1 cellular context compared by ENCODE assay signal in the genomic region with DNA sequence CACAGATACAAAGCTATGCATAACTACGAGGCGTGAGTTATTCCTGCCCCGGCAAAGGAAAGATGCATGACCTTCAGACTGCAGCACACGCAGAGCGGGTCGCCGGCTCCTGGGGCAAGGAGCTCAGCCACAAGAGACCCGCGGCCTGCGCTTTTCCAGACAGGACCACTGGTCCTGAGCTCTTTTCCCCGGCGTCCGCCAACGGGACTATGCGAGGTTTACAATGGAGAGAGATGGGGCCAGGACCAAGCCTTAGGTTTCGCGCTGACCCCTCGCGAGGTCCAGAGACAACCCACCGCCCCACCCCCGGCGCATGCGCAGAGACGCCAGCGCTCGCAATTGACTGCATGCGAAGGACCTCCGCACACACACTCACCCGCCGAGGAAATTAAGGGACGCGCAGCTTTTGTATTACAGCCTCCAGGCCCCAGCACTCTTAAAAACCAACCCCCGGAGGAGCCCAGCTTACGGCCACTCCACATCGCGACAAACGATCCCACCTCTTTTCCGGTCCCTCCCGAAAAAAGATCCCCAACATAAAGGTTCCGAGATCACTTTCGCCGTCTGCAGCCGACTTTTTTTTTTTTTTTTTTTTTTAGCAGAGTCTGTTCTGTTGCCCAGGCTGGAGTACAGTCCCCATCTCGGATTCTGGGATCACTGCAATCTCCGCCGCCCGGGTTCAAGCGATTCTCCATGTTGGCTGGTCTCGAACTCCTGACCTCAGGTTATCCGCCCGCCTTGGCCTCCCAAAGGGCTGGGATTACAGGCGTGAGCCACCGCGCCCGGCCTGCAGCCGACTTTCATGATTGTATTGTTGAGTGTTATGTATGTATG.
TF ChIP-seq lines count a peak whose summit lies in the region.

A gene with protein sequence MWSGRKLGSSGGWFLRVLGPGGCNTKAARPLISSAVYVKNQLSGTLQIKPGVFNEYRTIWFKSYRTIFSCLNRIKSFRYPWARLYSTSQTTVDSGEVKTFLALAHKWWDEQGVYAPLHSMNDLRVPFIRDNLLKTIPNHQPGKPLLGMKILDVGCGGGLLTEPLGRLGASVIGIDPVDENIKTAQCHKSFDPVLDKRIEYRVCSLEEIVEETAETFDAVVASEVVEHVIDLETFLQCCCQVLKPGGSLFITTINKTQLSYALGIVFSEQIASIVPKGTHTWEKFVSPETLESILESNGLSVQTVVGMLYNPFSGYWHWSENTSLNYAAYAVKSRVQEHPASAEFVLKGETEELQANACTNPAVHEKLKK (minus strand): TSS at position 498 of the 834 bp plus-strand sequence. CDS start 16 bp downstream, at position 482.

TF ChIP-seq in K562, 482 proteins besides CTCF, POLR2A, EP300 and RAD21 (continued from another document and continues in another):
- TF ChIP-seq PBX2 (CRISPR knock-in tag; IDR thresholded peaks at IDR 0.05; ENCODE audit: low read depth) = no peak
- TF ChIP-seq PBX2 (tag; conservative IDR thresholded peaks at IDR 0.05; ENCODE audit: low read depth) = no peak
- TF ChIP-seq FOXM1 (IDR thresholded peaks at IDR 0.05; ENCODE audit: low read depth) = 0 out of 2 replicates have a peak, but pooled peaks have one; percentile 19
- TF ChIP-seq FOXM1 (CRISPR knock-in tag; IDR thresholded peaks at IDR 0.05; ENCODE audit: low read depth) = no peak
- TF ChIP-seq NONO (IDR thresholded peaks at IDR 0.05; ENCODE audit: low read depth in 2 of 2, low read length in 1 of 2) = no peak
- TF ChIP-seq, protein P1, sequence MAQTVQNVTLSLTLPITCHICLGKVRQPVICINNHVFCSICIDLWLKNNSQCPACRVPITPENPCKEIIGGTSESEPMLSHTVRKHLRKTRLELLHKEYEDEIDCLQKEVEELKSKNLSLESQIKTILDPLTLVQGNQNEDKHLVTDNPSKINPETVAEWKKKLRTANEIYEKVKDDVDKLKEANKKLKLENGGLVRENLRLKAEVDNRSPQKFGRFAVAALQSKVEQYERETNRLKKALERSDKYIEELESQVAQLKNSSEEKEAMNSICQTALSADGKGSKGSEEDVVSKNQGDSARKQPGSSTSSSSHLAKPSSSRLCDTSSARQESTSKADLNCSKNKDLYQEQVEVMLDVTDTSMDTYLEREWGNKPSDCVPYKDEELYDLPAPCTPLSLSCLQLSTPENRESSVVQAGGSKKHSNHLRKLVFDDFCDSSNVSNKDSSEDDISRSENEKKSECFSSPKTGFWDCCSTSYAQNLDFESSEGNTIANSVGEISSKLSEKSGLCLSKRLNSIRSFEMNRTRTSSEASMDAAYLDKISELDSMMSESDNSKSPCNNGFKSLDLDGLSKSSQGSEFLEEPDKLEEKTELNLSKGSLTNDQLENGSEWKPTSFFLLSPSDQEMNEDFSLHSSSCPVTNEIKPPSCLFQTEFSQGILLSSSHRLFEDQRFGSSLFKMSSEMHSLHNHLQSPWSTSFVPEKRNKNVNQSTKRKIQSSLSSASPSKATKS (CRISPR knock-in tag; IDR thresholded peaks at IDR 0.05) = no peak
- no peak for TF ChIP-seq HNRNPLL (IDR thresholded peaks at IDR 0.05; ENCODE audit: low read depth, low read length, poor library complexity, severe bottlenecking)
- TF ChIP-seq ZNF354B (CRISPR knock-in tag; IDR thresholded peaks at IDR 0.05) = no peak
- TF ChIP-seq, protein P2, sequence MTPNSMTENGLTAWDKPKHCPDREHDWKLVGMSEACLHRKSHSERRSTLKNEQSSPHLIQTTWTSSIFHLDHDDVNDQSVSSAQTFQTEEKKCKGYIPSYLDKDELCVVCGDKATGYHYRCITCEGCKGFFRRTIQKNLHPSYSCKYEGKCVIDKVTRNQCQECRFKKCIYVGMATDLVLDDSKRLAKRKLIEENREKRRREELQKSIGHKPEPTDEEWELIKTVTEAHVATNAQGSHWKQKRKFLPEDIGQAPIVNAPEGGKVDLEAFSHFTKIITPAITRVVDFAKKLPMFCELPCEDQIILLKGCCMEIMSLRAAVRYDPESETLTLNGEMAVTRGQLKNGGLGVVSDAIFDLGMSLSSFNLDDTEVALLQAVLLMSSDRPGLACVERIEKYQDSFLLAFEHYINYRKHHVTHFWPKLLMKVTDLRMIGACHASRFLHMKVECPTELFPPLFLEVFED (CRISPR knock-in tag; conservative IDR thresholded peaks at IDR 0.05) = no peak
- TF ChIP-seq E2F6 (IDR thresholded peaks at IDR 0.05; ENCODE audit: borderline replicate concordance in 1 of 2, extremely low read depth in 1 of 2, insufficient read depth in 1 of 2, insufficient read length in 1 of 2, low read depth in 1 of 2, low read length in 1 of 2, poor library complexity in 1 of 2, severe bottlenecking in 1 of 2) = peak; percentile 23 to 65
- TF ChIP-seq, protein P3, sequence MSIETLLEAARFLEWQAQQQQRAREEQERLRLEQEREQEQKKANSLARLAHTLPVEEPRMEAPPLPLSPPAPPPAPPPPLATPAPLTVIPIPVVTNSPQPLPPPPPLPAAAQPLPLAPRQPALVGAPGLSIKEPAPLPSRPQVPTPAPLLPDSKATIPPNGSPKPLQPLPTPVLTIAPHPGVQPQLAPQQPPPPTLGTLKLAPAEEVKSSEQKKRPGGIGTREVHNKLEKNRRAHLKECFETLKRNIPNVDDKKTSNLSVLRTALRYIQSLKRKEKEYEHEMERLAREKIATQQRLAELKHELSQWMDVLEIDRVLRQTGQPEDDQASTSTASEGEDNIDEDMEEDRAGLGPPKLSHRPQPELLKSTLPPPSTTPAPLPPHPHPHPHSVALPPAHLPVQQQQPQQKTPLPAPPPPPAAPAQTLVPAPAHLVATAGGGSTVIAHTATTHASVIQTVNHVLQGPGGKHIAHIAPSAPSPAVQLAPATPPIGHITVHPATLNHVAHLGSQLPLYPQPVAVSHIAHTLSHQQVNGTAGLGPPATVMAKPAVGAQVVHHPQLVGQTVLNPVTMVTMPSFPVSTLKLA (conservative IDR thresholded peaks at IDR 0.05) = no peak; a peak in 1 of 4 replicates
- TF ChIP-seq, protein P4, sequence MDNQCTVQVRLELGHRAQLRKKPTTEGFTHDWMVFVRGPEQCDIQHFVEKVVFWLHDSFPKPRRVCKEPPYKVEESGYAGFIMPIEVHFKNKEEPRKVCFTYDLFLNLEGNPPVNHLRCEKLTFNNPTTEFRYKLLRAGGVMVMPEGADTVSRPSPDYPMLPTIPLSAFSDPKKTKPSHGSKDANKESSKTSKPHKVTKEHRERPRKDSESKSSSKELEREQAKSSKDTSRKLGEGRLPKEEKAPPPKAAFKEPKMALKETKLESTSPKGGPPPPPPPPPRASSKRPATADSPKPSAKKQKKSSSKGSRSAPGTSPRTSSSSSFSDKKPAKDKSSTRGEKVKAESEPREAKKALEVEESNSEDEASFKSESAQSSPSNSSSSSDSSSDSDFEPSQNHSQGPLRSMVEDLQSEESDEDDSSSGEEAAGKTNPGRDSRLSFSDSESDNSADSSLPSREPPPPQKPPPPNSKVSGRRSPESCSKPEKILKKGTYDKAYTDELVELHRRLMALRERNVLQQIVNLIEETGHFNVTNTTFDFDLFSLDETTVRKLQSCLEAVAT (IDR thresholded peaks at IDR 0.05) = peak in 1 of 2 experiments; percentile 59; a peak in 1 of 4 replicates
- TF ChIP-seq HOXB6 (CRISPR knock-in tag; IDR thresholded peaks at IDR 0.05; ENCODE audit: borderline replicate concordance) = no peak
- TF ChIP-seq ZNF830 (CRISPR knock-in tag; IDR thresholded peaks at IDR 0.05) = no peak
- TF ChIP-seq RFX7 (CRISPR knock-in tag; IDR thresholded peaks at IDR 0.05) = no peak
- peak in 1 of 2 experiments; percentile 91; a peak in 2 of 4 replicates for TF ChIP-seq ARNT (IDR thresholded peaks at IDR 0.05)
- TF ChIP-seq SMARCC2 (IDR thresholded peaks at IDR 0.05; ENCODE audit: low read depth) = no peak
- TF ChIP-seq ZNF274 (IDR thresholded peaks at IDR 0.05; ENCODE audit: borderline replicate concordance, low read depth, low read length) = no peak
- TF ChIP-seq ZNF589 (CRISPR knock-in tag; IDR thresholded peaks at IDR 0.05; ENCODE audit: low read depth) = no peak
- peak; percentile 33 for TF ChIP-seq JUND (IDR thresholded peaks at IDR 0.05; ENCODE audit: borderline replicate concordance, low read depth, low read length)
- no peak for TF ChIP-seq JUND (tag; IDR thresholded peaks at IDR 0.05; ENCODE audit: borderline replicate concordance, low read depth, low read length)
- TF ChIP-seq ZFPM2 (CRISPR knock-in tag; IDR thresholded peaks at IDR 0.05) = no peak
- TF ChIP-seq, protein P5, sequence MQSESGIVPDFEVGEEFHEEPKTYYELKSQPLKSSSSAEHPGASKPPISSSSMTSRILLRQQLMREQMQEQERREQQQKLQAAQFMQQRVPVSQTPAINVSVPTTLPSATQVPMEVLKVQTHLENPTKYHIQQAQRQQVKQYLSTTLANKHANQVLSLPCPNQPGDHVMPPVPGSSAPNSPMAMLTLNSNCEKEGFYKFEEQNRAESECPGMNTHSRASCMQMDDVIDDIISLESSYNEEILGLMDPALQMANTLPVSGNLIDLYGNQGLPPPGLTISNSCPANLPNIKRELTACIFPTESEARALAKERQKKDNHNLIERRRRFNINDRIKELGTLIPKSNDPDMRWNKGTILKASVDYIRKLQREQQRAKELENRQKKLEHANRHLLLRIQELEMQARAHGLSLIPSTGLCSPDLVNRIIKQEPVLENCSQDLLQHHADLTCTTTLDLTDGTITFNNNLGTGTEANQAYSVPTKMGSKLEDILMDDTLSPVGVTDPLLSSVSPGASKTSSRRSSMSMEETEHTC (IDR thresholded peaks at IDR 0.05) = no peak
- no peak for TF ChIP-seq ZC3H11A (IDR thresholded peaks at IDR 0.05; ENCODE audit: low read depth, low read length)
- no peak for TF ChIP-seq ZNF224 (CRISPR knock-in tag; IDR thresholded peaks at IDR 0.05)
- TF ChIP-seq ZBTB26 (CRISPR knock-in tag; IDR thresholded peaks at IDR 0.05) = no peak
- TF ChIP-seq STAT5A (IDR thresholded peaks at IDR 0.05; ENCODE audit: borderline replicate concordance, low read length) = no peak; the same call in 1 of the 2 replicates
- no peak for TF ChIP-seq ZC3H8 (IDR thresholded peaks at IDR 0.05)
- TF ChIP-seq ETV5 (CRISPR knock-in tag; IDR thresholded peaks at IDR 0.05; ENCODE audit: low read depth) = peak; percentile 89
- no peak for TF ChIP-seq ZNF174 (CRISPR knock-in tag; IDR thresholded peaks at IDR 0.05)
- 0 out of 2 replicates have a peak, but pooled peaks have one; percentile 15 for TF ChIP-seq ZNF583 (CRISPR knock-in tag; IDR thresholded peaks at IDR 0.05)
- TF ChIP-seq, protein P6, sequence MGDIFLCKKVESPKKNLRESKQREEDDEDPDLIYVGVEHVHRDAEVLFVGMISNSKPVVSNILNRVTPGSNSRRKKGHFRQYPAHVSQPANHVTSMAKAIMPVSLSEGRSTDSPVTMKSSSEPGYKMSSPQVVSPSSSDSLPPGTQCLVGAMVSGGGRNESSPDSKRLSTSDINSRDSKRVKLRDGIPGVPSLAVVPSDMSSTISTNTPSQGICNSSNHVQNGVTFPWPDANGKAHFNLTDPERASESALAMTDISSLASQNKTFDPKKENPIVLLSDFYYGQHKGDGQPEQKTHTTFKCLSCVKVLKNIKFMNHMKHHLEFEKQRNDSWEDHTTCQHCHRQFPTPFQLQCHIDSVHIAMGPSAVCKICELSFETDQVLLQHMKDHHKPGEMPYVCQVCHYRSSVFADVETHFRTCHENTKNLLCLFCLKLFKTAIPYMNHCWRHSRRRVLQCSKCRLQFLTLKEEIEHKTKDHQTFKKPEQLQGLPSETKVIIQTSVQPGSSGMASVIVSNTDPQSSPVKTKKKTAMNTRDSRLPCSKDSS (IDR thresholded peaks at IDR 0.05; ENCODE audit: low read depth, partially characterized antibody) = no peak
- TF ChIP-seq ZNF696 (CRISPR knock-in tag; conservative IDR thresholded peaks at IDR 0.05) = no peak
- no peak for TF ChIP-seq ZNF57 (CRISPR knock-in tag; IDR thresholded peaks at IDR 0.05)
- peak; percentile 57; the same call in 1 of the 2 replicates for TF ChIP-seq L3MBTL2 (IDR thresholded peaks at IDR 0.05)
- TF ChIP-seq, protein P7, sequence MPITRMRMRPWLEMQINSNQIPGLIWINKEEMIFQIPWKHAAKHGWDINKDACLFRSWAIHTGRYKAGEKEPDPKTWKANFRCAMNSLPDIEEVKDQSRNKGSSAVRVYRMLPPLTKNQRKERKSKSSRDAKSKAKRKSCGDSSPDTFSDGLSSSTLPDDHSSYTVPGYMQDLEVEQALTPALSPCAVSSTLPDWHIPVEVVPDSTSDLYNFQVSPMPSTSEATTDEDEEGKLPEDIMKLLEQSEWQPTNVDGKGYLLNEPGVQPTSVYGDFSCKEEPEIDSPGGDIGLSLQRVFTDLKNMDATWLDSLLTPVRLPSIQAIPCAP (CRISPR knock-in tag; IDR thresholded peaks at IDR 0.05; ENCODE audit: borderline replicate concordance) = no peak
- TF ChIP-seq MAFK (IDR thresholded peaks at IDR 0.05; ENCODE audit: low read length) = no peak
- TF ChIP-seq SMARCB1 (IDR thresholded peaks at IDR 0.05; ENCODE audit: insufficient read length, low read depth) = no peak
- TF ChIP-seq GABPA (tag; conservative IDR thresholded peaks at IDR 0.05; ENCODE audit: low read depth) = peak; percentile 95
